Comparison of ENCODE assay signal across 8 cellular contexts in genomic region chr22:45503071-45503815, GRCh38. TPM values are rescaled to one million over a fixed set of nuclear protein-coding genes. Genes with fewer than 3 reads are reported as not detected.
DNase-seq lines count a peak whose midpoint lies in the region; ATAC-seq and TF ChIP-seq lines count a peak whose summit lies in the region.

No MANE protein-coding gene starts in this region.

- H3K4me3 ChIP-seq in SJSA1 (peak overlapping the region; percentile 77), gastroesophageal sphincter (peak overlapping the region; percentile 41 to 64)

- H3K4me3 Mint-ChIP-seq in immature natural killer cell, result no peak overlapping the region

- H3K36me3 ChIP-seq in SJSA1 (peaks cover 2% of the 10 kb centered on the region; the same call in 1 of the 2 replicates), gastroesophageal sphincter (no peaks in the 10 kb centered on the region)

- no peak for TF ChIP-seq POLR2A in gastroesophageal sphincter (IDR thresholded peaks at IDR 0.05)

- no peaks in the 10 kb centered on the region for H3K4me1 Mint-ChIP-seq in immature natural killer cell

- no peaks in the 10 kb centered on the region for H3K9me3 Mint-ChIP-seq in immature natural killer cell

- WGBS in gastroesophageal sphincter (ENCODE audit: low coverage in 1 of 2), 2 donors, result 25% methylated on average over 4 of the region's 51 CpGs; no CpG with 5 or more reads in 1 of the 2 donors

- H3K9me3 ChIP-seq in SJSA1 (replicated peaks) (no peaks in the 10 kb centered on the region), gastroesophageal sphincter (no peaks in the 10 kb centered on the region)

- peaks cover 34% of the 10 kb centered on the region for H3K4me1 ChIP-seq in SJSA1 (replicated peaks)
- peaks cover 0 to 81% (median 16%) of the 10 kb centered on the region in 3 donors for H3K4me1 ChIP-seq in gastroesophageal sphincter

- H3K27me3 Mint-ChIP-seq in immature natural killer cell (ENCODE audit: low read depth in 3 of 3), result peaks cover 8 to 14% (median 12%) of the 10 kb centered on the region in 3 donors

- no peaks in the 10 kb centered on the region for H3K36me3 Mint-ChIP-seq in immature natural killer cell

- no peak for TF ChIP-seq CTCF in gastroesophageal sphincter (IDR thresholded peaks at IDR 0.05)

- H3K27me3 ChIP-seq in SJSA1 (replicated peaks), result no peaks in the 10 kb centered on the region
- H3K27me3 ChIP-seq in gastroesophageal sphincter, result peaks cover 54% of the 10 kb centered on the region

- TF ChIP-seq EP300 in gastroesophageal sphincter (IDR thresholded peaks at IDR 0.05), result no peak

- no peak for ATAC-seq in gastroesophageal sphincter

- H3K27ac ChIP-seq in SJSA1 (peak overlapping the region; percentile 59), gastroesophageal sphincter (peak overlapping the region; percentile 4 to 84 (median 80))

- H3K27ac Mint-ChIP-seq in immature natural killer cell, result no peak overlapping the region

- DNase-seq in EL (peak; percentile 20), SJSA1 (ENCODE audit: low read depth in 1 of 2, low spot score in 2 of 2) (peak in 1 of 2 experiments; percentile 32), retina (peak; percentile 73), AG08396 (ENCODE audit: low spot score) (no peak), nucleus accumbens (lab: John Stamatoyannopoulos, UW) (no peak), HUDEP-2 (lab: John Stamatoyannopoulos, UW; ENCODE audit: unreplicated experiment in 76 of 76) (no peak), immature natural killer cell (no peak)

RNA-seq across cellular contexts. Expression of gene FBLN1, which starts 0.6 kb away (rescaled TPM):
- 25.9 and 38.8 TPM in 2 replicates for total RNA-seq in SJSA1 (2014; rRNA removed; shearing (Covaris generic))
- total RNA-seq in gastroesophageal sphincter, result 100 to 1,000 TPM; 241 to 597 (median 382) TPM
- not detected for polyA plus RNA-seq in immature natural killer cell

Comparison
In these comparisons a context has a peak if more than half of its experiments do, and no peak if none do; other contexts are left out.
1. DNase-seq: peak in EL (single experiment) and retina (single experiment); none in AG08396 (single experiment), nucleus accumbens (0 of 56), HUDEP-2 (0 of 76) and immature natural killer cell (0 of 3).